8 cellular contexts compared by ENCODE assay signal in genomic region chr3:136142592-136142991, GRCh38. TPM values are rescaled to one million over a fixed set of nuclear protein-coding genes. Genes with fewer than 3 reads are reported as not detected.
DNase-seq lines count a peak whose midpoint lies in the region; FAIRE-seq and TF ChIP-seq lines count a peak whose summit lies in the region.

No MANE protein-coding gene starts in this region.

- FAIRE-seq in islet of Langerhans (lab: Jason Lieb, UNC) = peak; percentile 100

- H3K4me3 ChIP-seq in AG04450 (ENCODE audit: low read depth, low read length) (no peak overlapping the region), adipocyte (ENCODE audit: low read length) (no peak overlapping the region)

- H3K4me1 ChIP-seq in adipocyte (ENCODE audit: control insufficient read depth, insufficient read depth, low read length) = peaks cover 28% of the 10 kb centered on the region

- no peak for TF ChIP-seq CTCF in AG04450 (IDR thresholded peaks at IDR 0.05; ENCODE audit: low read depth, low read length)
- no peak for TF ChIP-seq CTCF in GM10248 (IDR thresholded peaks at IDR 0.05; ENCODE audit: control extremely low read depth, extremely low read depth, low read depth, missing control alignments)

- H3K36me3 ChIP-seq in adipocyte (ENCODE audit: control insufficient read depth, insufficient read depth, low read length, severe bottlenecking) = peaks cover 13% of the 10 kb centered on the region

- H3K9me3 ChIP-seq in AG04450 (ENCODE audit: control insufficient read depth, insufficient read depth, low read length) (no peaks in the 10 kb centered on the region), adipocyte (ENCODE audit: control insufficient read depth, low read length) (no peaks in the 10 kb centered on the region)

- CTCF ChIA-PET in AG04450 (lab: Charles Lee) = no interaction called here
- CTCF ChIA-PET in GM10248 (lab: Yijun Ruan, JAX) = no interaction called here

- H3K27ac ChIP-seq in AG04450 (ENCODE audit: low read depth, low read length) = peak overlapping the region; percentile 58

- H3K27me3 ChIP-seq in AG04450 (ENCODE audit: control insufficient read depth, insufficient read depth, low read length) (no peaks in the 10 kb centered on the region), adipocyte (replicated peaks; ENCODE audit: control insufficient read depth, insufficient read depth, low read length) (no peaks in the 10 kb centered on the region)

- DNase-seq in AG04450 (ENCODE audit: low read depth, low spot score) (peak; percentile 43), HK-2 (ENCODE audit: unreplicated experiment) (peak; percentile 38), adipocyte (ENCODE audit: low read depth) (peak; percentile 56), NOMO-1 treated with dmso at 0.1 percent for 144 hours (lab: John Stamatoyannopoulos, UW; ENCODE audit: unreplicated experiment) (no peak), GM10248 (ENCODE audit: extremely low spot score) (no peak), SIG-M5 treated with dmso at 0.1 percent for 504 hours (lab: John Stamatoyannopoulos, UW; ENCODE audit: unreplicated experiment) (no peak)
- DNase-seq in activated CD4-positive, alpha-beta T cell treated with anti-CD3 and anti-CD28 coated beads, Interleukin-2, amount 50 U/mL, for 4 hours = no peak

- POLR2A ChIA-PET in AG04450 (lab: Yijun Ruan, JAX) (no interaction called here), GM10248 (lab: Yijun Ruan, JAX) (no interaction called here)

- no peak overlapping the region for H3K9ac ChIP-seq in adipocyte (ENCODE audit: low read length)

RNA-seq across cellular contexts. Expression of gene MSL2, which starts 53.5 kb away (rescaled TPM):
- polyA plus RNA-seq in AG04450 (2011; rRNA removed) = 5.7 and 9.1 TPM in 2 replicates
- 9.8 and 13.5 TPM in 2 replicates for polyA minus RNA-seq in AG04450 (2011; rRNA and poly(A)+ RNA removed)

Comparison
In these comparisons a context has a peak if more than half of its experiments do, and no peak if none do; other contexts are left out.
1. DNase-seq: peak in AG04450 (single experiment), HK-2 (single experiment) and adipocyte (single experiment); none in activated CD4-positive, alpha-beta T cell treated with anti-CD3 and anti-CD28 coated beads, Interleukin-2, amount 50 U/mL, for 4 hours (0 of 2), NOMO-1 treated with dmso at 0.1 percent for 144 hours (single experiment), GM10248 (single experiment) and SIG-M5 treated with dmso at 0.1 percent for 504 hours (single experiment).